Comparison of ENCODE assay signal across 8 cellular contexts in the genomic region with DNA sequence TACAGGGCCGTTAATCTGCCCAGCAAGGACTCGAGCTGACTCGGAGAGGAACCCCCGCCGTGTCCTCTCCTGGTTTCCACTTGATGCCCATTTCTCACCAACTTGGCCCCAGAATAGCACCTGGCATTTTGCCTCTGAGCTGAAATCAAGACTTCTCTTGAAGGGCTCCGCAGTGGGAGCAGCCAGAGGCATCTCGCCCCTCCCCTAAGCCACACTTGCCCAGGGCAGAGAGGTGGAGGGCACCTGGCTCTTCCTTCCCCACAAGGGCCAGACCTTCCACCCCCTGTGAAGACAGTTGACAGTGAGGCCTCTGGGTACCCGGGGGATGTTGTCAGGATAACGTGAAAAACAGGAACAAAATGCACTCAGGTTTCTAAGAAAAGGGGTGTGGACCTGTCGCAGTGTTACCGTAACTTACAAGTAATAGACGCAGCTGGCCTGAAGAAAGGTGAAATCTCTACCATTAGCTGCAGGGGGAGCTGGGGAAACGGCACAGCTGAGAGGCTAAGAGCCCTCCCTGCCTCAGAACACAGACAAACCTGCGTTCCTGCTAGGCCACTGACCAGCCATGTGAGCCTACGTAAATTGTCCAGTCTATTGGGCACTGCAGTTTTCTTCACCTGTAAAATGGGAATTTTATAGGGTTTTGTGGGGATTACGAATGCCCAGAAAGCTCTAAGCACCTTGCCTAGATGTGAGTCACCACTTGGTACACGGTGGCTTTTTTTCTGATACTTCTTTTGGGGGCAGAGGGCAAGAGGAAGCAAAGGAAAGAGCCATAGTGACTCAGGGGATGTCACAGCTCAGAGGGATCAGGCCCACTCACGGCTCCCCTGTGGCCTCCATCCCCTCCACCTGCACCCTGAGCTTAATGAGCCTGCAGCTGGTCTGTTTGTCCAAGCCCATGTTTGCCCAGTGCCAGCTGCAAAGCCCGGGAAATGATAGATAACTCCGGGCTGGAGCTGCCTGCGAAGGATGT. TPM values are rescaled to one million over a fixed set of nuclear protein-coding genes. Genes with fewer than 3 reads are reported as not detected.
DNase-seq lines count a peak whose midpoint lies in the region; ATAC-seq and TF ChIP-seq lines count a peak whose summit lies in the region.

No MANE protein-coding gene starts in this region.

- no peak overlapping the region for H3K4me3 ChIP-seq in fibroblast of mammary gland (ENCODE audit: control insufficient read depth, low read depth, low read length)
- no peak overlapping the region for H3K4me3 ChIP-seq in prostate gland

- no peaks in the 10 kb centered on the region for H3K9me3 Mint-ChIP-seq in HFFc6

- no peaks in the 10 kb centered on the region for H3K9me3 ChIP-seq in prostate gland

- no peak overlapping the region for H3K27ac Mint-ChIP-seq in HFFc6

- WGBS in prostate gland, result 34% methylated on average over 21 of the region's 21 CpGs

- ATAC-seq in HG03139 (IDR thresholded peaks at IDR 0.05; ENCODE audit: unreplicated experiment), result no peak

- no peaks in the 10 kb centered on the region for H3K36me3 ChIP-seq in prostate gland

- H3K27me3 Mint-ChIP-seq in HFFc6 (ENCODE audit: insufficient read depth), result peaks cover 22% of the 10 kb centered on the region

- intact Hi-C loops in prostate gland (cut with DNase I), result no loop called here

- TF ChIP-seq POLR2A in prostate gland (IDR thresholded peaks at IDR 0.05), result no peak

- no peaks in the 10 kb centered on the region for H3K27me3 ChIP-seq in prostate gland (replicated peaks; ENCODE audit: insufficient read depth)

- H3K4me3 Mint-ChIP-seq in HFFc6, result no peak overlapping the region

- H3K36me3 Mint-ChIP-seq in HFFc6 (ENCODE audit: low read depth), result no peaks in the 10 kb centered on the region; the same call in 1 of the 2 replicates

- peak; percentile 43 for TF ChIP-seq CTCF in HFFc6 (IDR thresholded peaks at IDR 0.05)
- TF ChIP-seq CTCF in fibroblast of mammary gland (conservative IDR thresholded peaks at IDR 0.05; ENCODE audit: control insufficient read depth, insufficient read depth, low read depth, low read length), result peak; percentile 2
- TF ChIP-seq CTCF in prostate gland (IDR thresholded peaks at IDR 0.05), result no peak

- H3K4me1 ChIP-seq in prostate gland (replicated peaks), result no peaks in the 10 kb centered on the region

- H3K4me1 Mint-ChIP-seq in HFFc6 (ENCODE audit: low read depth), result peaks cover 27% of the 10 kb centered on the region

- no peak overlapping the region for H3K27ac ChIP-seq in prostate gland

- peak; percentile 78 for DNase-seq in DMS53 (lab: John Stamatoyannopoulos, UW)
- peak; percentile 18 for DNase-seq in HFFc6
- DNase-seq in SHP77 treated with DMSO at 0.1 percent for 48 hours (lab: John Stamatoyannopoulos, UW), result peak; percentile 85
- DNase-seq in fibroblast of mammary gland (ENCODE audit: low read depth), result peak; percentile 28
- no peak for DNase-seq in prostate gland (ENCODE audit: low spot score)
- no peak for DNase-seq in AG20443 (ENCODE audit: low spot score)
- no peak for DNase-seq in stimulated activated CD4-positive, alpha-beta T cell treated with anti-CD3 and anti-CD28 coated beads, Interleukin-2, amount 100 ng/mL, for 24 hours

RNA-seq across cellular contexts. Expression of a gene that starts 18.6 kb away (rescaled TPM):
- not detected for total RNA-seq in HFFc6 (2021; fragmentation: NEBNext Ultra II Directional; extraction: Animal tissue kit (Norgen Biotek cat#: 25700))
- total RNA-seq in prostate gland, result 1 to 10 TPM in 1 of 2 donors, not detected in 1; 1.5 TPM

Comparison
In these comparisons a context has a peak if more than half of its experiments do, and no peak if none do; other contexts are left out.
1. DNase-seq: peak in DMS53 (single experiment), HFFc6 (single experiment), SHP77 treated with DMSO at 0.1 percent for 48 hours (single experiment) and fibroblast of mammary gland (single experiment); none in prostate gland (single experiment), AG20443 (single experiment) and stimulated activated CD4-positive, alpha-beta T cell treated with anti-CD3 and anti-CD28 coated beads, Interleukin-2, amount 100 ng/mL, for 24 hours (0 of 2).
2. CTCF ChIP-seq: peak in HFFc6 (single experiment) and fibroblast of mammary gland (single experiment); none in prostate gland (0 of 4).